12 cellular contexts compared by ENCODE assay signal in the genomic region with DNA sequence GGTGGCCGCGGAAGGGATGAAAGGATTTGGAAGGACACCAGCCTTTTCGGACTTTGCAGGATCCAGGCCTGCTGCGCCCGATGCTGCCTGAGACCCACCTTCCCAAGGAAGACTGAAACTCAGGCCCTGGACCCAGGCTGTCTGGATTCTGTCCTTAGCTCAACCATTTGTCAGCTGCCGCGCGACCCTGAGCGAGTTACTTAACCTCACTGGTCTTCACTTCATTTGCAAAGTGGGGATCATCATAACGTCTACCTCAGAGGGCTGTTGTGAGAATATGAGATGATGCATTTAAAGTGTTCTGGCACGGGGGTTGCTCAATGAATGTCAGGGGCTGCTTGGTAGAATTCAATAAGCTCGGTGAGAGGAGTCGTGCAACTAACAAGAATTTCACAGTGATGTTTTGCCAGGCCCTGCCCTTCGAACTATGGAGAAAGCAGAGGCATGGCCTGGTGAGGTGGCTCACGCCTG.
DNase-seq lines count a peak whose midpoint lies in the region; ATAC-seq and TF ChIP-seq lines count a peak whose summit lies in the region.
"Had no signal": no experiment of that assay in that cellular context is flagged by ENCODE, and none has a peak within 500 bp of the region (broad histone marks: within the 10 kb centered on the region; RNA-seq: fewer than 3 reads in every experiment).

No MANE protein-coding gene starts in this region.

- peak overlapping the region; percentile 25 for H3K4me3 ChIP-seq in cardiac muscle cell
- peak overlapping the region; percentile 33 for H3K4me3 ChIP-seq in kidney epithelial cell (ENCODE audit: low read depth, low read length)
- H3K4me3 ChIP-seq in suprapubic skin: peak overlapping the region; percentile 53
- H3K4me3 ChIP-seq in HAP-1: no peak overlapping the region

- H3K36me3 ChIP-seq in cardiac muscle cell: no peaks in the 10 kb centered on the region
- H3K36me3 ChIP-seq in kidney epithelial cell (ENCODE audit: control insufficient read depth, insufficient read depth, low read length): no peaks in the 10 kb centered on the region
- no peaks in the 10 kb centered on the region for H3K36me3 ChIP-seq in suprapubic skin
- H3K36me3 ChIP-seq in HAP-1 (replicated peaks): no peaks in the 10 kb centered on the region
- H3K36me3 ChIP-seq: left lung, transverse colon had no signal

- H3K9me3 Mint-ChIP-seq in activated naive CD8-positive, alpha-beta T cell treated with anti-CD3 and anti-CD28 coated beads, Interleukin-2, amount 10 ng/mL, durations not matched to agents 7 days and 5 days: no peaks in the 10 kb centered on the region

- peaks cover 3% of the 10 kb centered on the region for H3K36me3 Mint-ChIP-seq in activated naive CD8-positive, alpha-beta T cell treated with anti-CD3 and anti-CD28 coated beads, Interleukin-2, amount 10 ng/mL, durations not matched to agents 7 days and 5 days

- POLR2A ChIA-PET in activated naive CD8-positive, alpha-beta T cell treated with anti-CD3 and anti-CD28 coated beads, Interleukin-2, amount 10 ng/mL, durations not matched to agents 7 days and 5 days (lab: Charles Lee): interaction anchor here (1.2 to 5.6 kb wide), 2 partner anchors 10 to 344 kb away, joined by 4 to 44 read pairs; a partner anchor contains a TSS

- H3K4me3 Mint-ChIP-seq in activated naive CD8-positive, alpha-beta T cell treated with anti-CD3 and anti-CD28 coated beads, Interleukin-2, amount 10 ng/mL, durations not matched to agents 7 days and 5 days: peak overlapping the region; percentile 74

- 88% methylated on average over 12 of the region's 15 CpGs for WGBS in suprapubic skin

- H3K27ac Mint-ChIP-seq in activated naive CD8-positive, alpha-beta T cell treated with anti-CD3 and anti-CD28 coated beads, Interleukin-2, amount 10 ng/mL, durations not matched to agents 7 days and 5 days: no peak overlapping the region

- no peaks in the 10 kb centered on the region for H3K9me3 ChIP-seq in cardiac muscle cell (ENCODE audit: low read depth)
- no peaks in the 10 kb centered on the region for H3K9me3 ChIP-seq in suprapubic skin
- H3K9me3 ChIP-seq in HAP-1: no peaks in the 10 kb centered on the region
- H3K9me3 ChIP-seq: left lung, transverse colon had no signal

- H3K27me3 ChIP-seq in cardiac muscle cell: peaks cover 100% of the 10 kb centered on the region
- peaks cover 10% of the 10 kb centered on the region for H3K27me3 ChIP-seq in kidney epithelial cell (ENCODE audit: control insufficient read depth, insufficient read depth, low read length)
- peaks cover 23% of the 10 kb centered on the region for H3K27me3 ChIP-seq in suprapubic skin
- peaks cover 6% of the 10 kb centered on the region for H3K27me3 ChIP-seq in HAP-1 (ENCODE audit: low read depth)

- H3K27ac ChIP-seq in cardiac muscle cell: no peak overlapping the region
- H3K27ac ChIP-seq in suprapubic skin: no peak overlapping the region
- H3K27ac ChIP-seq: left lung, parathyroid adenoma had no signal

- ATAC-seq in left ventricle myocardium superior: no peak
- no peak for ATAC-seq in activated naive CD8-positive, alpha-beta T cell treated with anti-CD3 and anti-CD28 coated beads, Interleukin-2, amount 10 ng/mL, durations not matched to agents 7 days and 5 days (ENCODE audit: low read depth)
- ATAC-seq: left lung had no signal

- no peak for TF ChIP-seq POLR2A in suprapubic skin (IDR thresholded peaks at IDR 0.05)

- DNase-seq in cardiac muscle cell (ENCODE audit: low read depth in 1 of 2, low spot score in 1 of 2) (no peak), left ventricle myocardium superior (no peak), kidney epithelial cell (ENCODE audit: low read depth) (no peak), suprapubic skin (ENCODE audit: low spot score in 2 of 2) (no peak), HAP-1 (ENCODE audit: low spot score in 2 of 2) (no peak), NCI-H1105 treated with DMSO at 0.1 percent for 48 hours (lab: John Stamatoyannopoulos, UW) (no peak), kidney tubule cell (ENCODE audit: low spot score) (no peak)
- DNase-seq in activated naive CD8-positive, alpha-beta T cell treated with anti-CD3 and anti-CD28 coated beads, Interleukin-2, amount 10 ng/mL, durations not matched to agents 7 days and 5 days: no peak
- DNase-seq: NCI-H2081 treated with DMSO at 0.1 percent for 48 hours had no signal

- peaks cover 3% of the 10 kb centered on the region for H3K4me1 ChIP-seq in cardiac muscle cell (ENCODE audit: low read depth)
- peaks cover 9% of the 10 kb centered on the region for H3K4me1 ChIP-seq in suprapubic skin
- H3K4me1 ChIP-seq in HAP-1: no peaks in the 10 kb centered on the region
- H3K4me1 ChIP-seq: parathyroid adenoma had no signal

- H3K4me1 Mint-ChIP-seq in activated naive CD8-positive, alpha-beta T cell treated with anti-CD3 and anti-CD28 coated beads, Interleukin-2, amount 10 ng/mL, durations not matched to agents 7 days and 5 days: peaks cover 38% of the 10 kb centered on the region

- peaks cover 50% of the 10 kb centered on the region for H3K27me3 Mint-ChIP-seq in activated naive CD8-positive, alpha-beta T cell treated with anti-CD3 and anti-CD28 coated beads, Interleukin-2, amount 10 ng/mL, durations not matched to agents 7 days and 5 days

- in situ Hi-C loops in HAP-1 (cut with MboI; ENCODE audit: low sequenced_read_pairs): no loop called here

- TF ChIP-seq CTCF in cardiac muscle cell (IDR thresholded peaks at IDR 0.05; ENCODE audit: low read depth, low read length) (no peak), kidney epithelial cell (IDR thresholded peaks at IDR 0.05; ENCODE audit: insufficient read depth, low read length, poor library complexity, severe bottlenecking) (no peak), suprapubic skin (IDR thresholded peaks at IDR 0.05) (no peak)

- intact Hi-C loops in left ventricle myocardium superior (cut with micrococcal nuclease): no loop called here

- TF ChIP-seq EP300 in suprapubic skin (IDR thresholded peaks at IDR 0.05): no peak
